24 cellular contexts compared by ENCODE assay signal in genomic region chr13:26989261-26990007, GRCh38.
A peak's percentile ranks its signal among the peaks of the same experiment; 100 is the strongest.
DNase-seq lines count a peak whose midpoint lies in the region; ATAC-seq, FAIRE-seq and TF ChIP-seq lines count a peak whose summit lies in the region.
"Had no signal": no experiment of that assay in that cellular context is flagged by ENCODE, and none has a peak within 500 bp of the region (broad histone marks: within the 10 kb centered on the region; RNA-seq: fewer than 3 reads in every experiment).

No MANE protein-coding gene starts in this region.

- no peak overlapping the region for H3K23ac ChIP-seq in H1 (ENCODE audit: insufficient read length)

- H3K4me3 Mint-ChIP-seq in nephron progenitor cell (peak overlapping the region; percentile 25), HFFc6 (no peak overlapping the region)
- no peak overlapping the region for H3K4me3 Mint-ChIP-seq in effector memory CD8-positive, alpha-beta T cell
- no peak overlapping the region for H3K4me3 Mint-ChIP-seq in CD4-positive, alpha-beta T cell
- H3K4me3 Mint-ChIP-seq: CD8-positive, alpha-beta T cell had no signal

- intact Hi-C loops in Panc1 (cut with micrococcal nuclease; ENCODE audit: unreplicated experiment) (loop anchor here (5.0 to 10.0 kb wide), 3 partner anchors 55 to 285 kb away; partner anchors contain the start of gene RASL11A), transverse colon (cut with DNase I; ENCODE audit: low total_unique reads) (loop anchor here (5.0 kb wide), 2 partner anchors 263 to 283 kb away; partner anchors contain the start of genes RASL11A and RPL21)
- intact Hi-C loops in CD4-positive, alpha-beta T cell (cut with DNase I, micrococcal nuclease): loop anchor here (2.0 to 5.0 kb wide), 2 partner anchors 211 to 283 kb away; partner anchors contain the start of gene RASL11A (in 2 of the 2)

- peaks cover 88% of the 10 kb centered on the region for H3K4me1 ChIP-seq in Panc1 (ENCODE audit: control insufficient read depth, insufficient read depth, low read length)
- no peaks in the 10 kb centered on the region for H3K4me1 ChIP-seq in H1 (replicated peaks in 1 of 4; ENCODE audit: control insufficient read depth in 3 of 4, insufficient read depth in 4 of 4, low read length in 3 of 4)
- peaks cover 6 to 29% (median 19%) of the 10 kb centered on the region in 4 donors for H3K4me1 ChIP-seq in transverse colon

- no peak overlapping the region for H3K4ac ChIP-seq in H1 (replicated peaks; ENCODE audit: insufficient read length, low read depth, low read length)

- H3K27me3 Mint-ChIP-seq in nephron progenitor cell (ENCODE audit: low read depth, poor library complexity) (peaks cover 14% of the 10 kb centered on the region), HFFc6 (ENCODE audit: insufficient read depth) (peaks cover 18% of the 10 kb centered on the region)
- H3K27me3 Mint-ChIP-seq in effector memory CD8-positive, alpha-beta T cell: peaks cover 14 to 64% of the 10 kb centered on the region in 2 donors
- peaks cover 24% of the 10 kb centered on the region for H3K27me3 Mint-ChIP-seq in CD4-positive, alpha-beta T cell

- no peak overlapping the region for H3K56ac ChIP-seq in H1 (replicated peaks; ENCODE audit: insufficient read length, low read depth, low read length)

- no peak overlapping the region for H2BK15ac ChIP-seq in H1 (ENCODE audit: low read length)

- H3K79me2 ChIP-seq in H1 (ENCODE audit: control insufficient read depth in 1 of 2, insufficient read depth in 2 of 2, low read length in 2 of 2): no peaks in the 10 kb centered on the region

- no peak for TF ChIP-seq POLR2A in H1 (IDR thresholded peaks at IDR 0.05; ENCODE audit: control extremely low read depth in 1 of 2, low read depth in 2 of 2, low read length in 2 of 2)
- no peak for TF ChIP-seq POLR2A in transverse colon (IDR thresholded peaks at IDR 0.05)

- H3K18ac ChIP-seq in H1 (ENCODE audit: extremely low read depth, low read length): no peak overlapping the region

- no peak for TF ChIP-seq CTCF in Panc1 (IDR thresholded peaks at IDR 0.05)
- TF ChIP-seq CTCF in H1 (IDR thresholded peaks at IDR 0.05; ENCODE audit: control extremely low read depth in 1 of 3, insufficient read depth in 1 of 3, low read depth in 1 of 3, low read length in 3 of 3): no peak
- no peak for TF ChIP-seq CTCF in nephron progenitor cell (IDR thresholded peaks at IDR 0.05)
- TF ChIP-seq CTCF in transverse colon (IDR thresholded peaks at IDR 0.05): no peak
- no peak for TF ChIP-seq CTCF in HFFc6 (IDR thresholded peaks at IDR 0.05)
- TF ChIP-seq CTCF in CD4-positive, alpha-beta T cell (IDR thresholded peaks at IDR 0.05): no peak

- H3K27me3 ChIP-seq in Panc1 (ENCODE audit: control insufficient read depth, insufficient read depth, low read length): no peaks in the 10 kb centered on the region
- H3K27me3 ChIP-seq in H1 (replicated peaks in 1 of 4; ENCODE audit: control insufficient read depth in 3 of 4, extremely low read depth in 1 of 4, insufficient read depth in 3 of 4, low read length in 3 of 4): no peaks in the 10 kb centered on the region
- H3K27me3 ChIP-seq in transverse colon: no peaks in the 10 kb centered on the region
- H3K27me3 ChIP-seq in CD4-positive, alpha-beta T cell (ENCODE audit: control insufficient read depth, insufficient read depth, low read length): no peaks in the 10 kb centered on the region
- H3K27me3 ChIP-seq: MG63 had no signal

- 88% methylated on average over 15 of the region's 15 CpGs; no CpG with 5 or more reads in 1 of the 2 experiments for WGBS in H1 (ENCODE audit: extremely low coverage in 1 of 2, insufficient coverage in 1 of 2, insufficient read length in 1 of 2, insufficient replicate concordance in 2 of 2, low coverage in 1 of 2, low lambda C conversion rate in 2 of 2, missing lambda C conversion rate in 1 of 2), 2 experiments
- 83 to 98% methylated on average over 7 to 15 of the region's 15 CpGs for WGBS in transverse colon (ENCODE audit: low coverage in 1 of 2), 2 donors

- no peak overlapping the region for H4K5ac ChIP-seq in H1 (ENCODE audit: insufficient read length, low read depth, low read length)

- H4K91ac ChIP-seq in H1 (replicated peaks; ENCODE audit: insufficient read length, low read length): no peak overlapping the region

- DNase-seq in Panc1 (ENCODE audit: low read depth, low spot score) (no peak), H1 (ENCODE audit: low read depth in 1 of 2, low spot score in 2 of 2) (no peak), nephron progenitor cell (no peak), transverse colon (peak; percentile 4), HFFc6 (no peak)
- DNase-seq in effector memory CD8-positive, alpha-beta T cell: no peak
- no peak for DNase-seq in CD4-positive, alpha-beta T cell
- DNase-seq: C1 segment of cervical spinal cord; CD8-positive, alpha-beta T cell; GF-D8; H7; KG1; MG63; NCI-H1048; NCI-H1417 treated with DMSO at 0.1 percent for 48 hours; NCI-H1694 treated with DMSO at 0.1 percent for 48 hours; NCI-H2081; NCI-H226; NCI-H510A; NCI-H69; SIG-M5; SW 1271 had no signal

- H3K9me3 ChIP-seq in Panc1 (ENCODE audit: control insufficient read depth, insufficient read depth, low read depth, low read length): no peaks in the 10 kb centered on the region
- no peaks in the 10 kb centered on the region for H3K9me3 ChIP-seq in H1 (ENCODE audit: insufficient read depth in 2 of 2, low read depth in 1 of 2, low read length in 1 of 2)
- no peaks in the 10 kb centered on the region for H3K9me3 ChIP-seq in transverse colon
- H3K9me3 ChIP-seq in CD4-positive, alpha-beta T cell (ENCODE audit: control insufficient read depth, low read length): no peaks in the 10 kb centered on the region
- H3K9me3 ChIP-seq: MG63 had no signal

- H2BK20ac ChIP-seq in H1 (ENCODE audit: low read length): no peak overlapping the region

- no peaks in the 10 kb centered on the region for H3K23me2 ChIP-seq in H1 (ENCODE audit: low read depth, low read length)

- H2BK12ac ChIP-seq in H1 (ENCODE audit: low read depth, low read length): no peak overlapping the region

- H3K9me3 Mint-ChIP-seq in nephron progenitor cell (no peaks in the 10 kb centered on the region), HFFc6 (no peaks in the 10 kb centered on the region)
- H3K9me3 Mint-ChIP-seq in effector memory CD8-positive, alpha-beta T cell: no peaks in the 10 kb centered on the region
- H3K9me3 Mint-ChIP-seq in CD4-positive, alpha-beta T cell: no peaks in the 10 kb centered on the region
- H3K9me3 Mint-ChIP-seq: CD8-positive, alpha-beta T cell had no signal

- TF ChIP-seq RAD21 in H1 (IDR thresholded peaks at IDR 0.05 in 1 of 2, conservative IDR thresholded peaks at IDR 0.05 in 1 of 2; ENCODE audit: low read depth in 2 of 2, low read length in 2 of 2): no peak

- H3K36me3 ChIP-seq in Panc1 (ENCODE audit: control insufficient read depth, insufficient read depth, low read length) (no peaks in the 10 kb centered on the region), H1 (ENCODE audit: control insufficient read depth in 2 of 4, insufficient read depth in 4 of 4, low read length in 3 of 4) (no peaks in the 10 kb centered on the region), transverse colon (no peaks in the 10 kb centered on the region)
- H3K36me3 ChIP-seq: MG63 had no signal

- no peak overlapping the region for H3K4me3 ChIP-seq in Panc1 (ENCODE audit: low read depth in 2 of 2, low read length in 2 of 2)
- no peak overlapping the region for H3K4me3 ChIP-seq in H1 (ENCODE audit: extremely low read depth in 1 of 4, insufficient read depth in 2 of 4, low read depth in 3 of 4, low read length in 4 of 4)
- H3K4me3 ChIP-seq in transverse colon: no peak overlapping the region
- H3K4me3 ChIP-seq: MG63, SK-N-MC had no signal

- no peak for FAIRE-seq in H1 (lab: Jason Lieb, UNC)
- FAIRE-seq: GM12892 had no signal

- H3K27ac ChIP-seq in Panc1 (ENCODE audit: low read length) (peak overlapping the region; percentile 100), H1 (ENCODE audit: low read depth, low read length) (no peak overlapping the region), transverse colon (no peak overlapping the region)
- no peak overlapping the region for H3K27ac ChIP-seq in CD4-positive, alpha-beta T cell (ENCODE audit: low read depth, low read length)
- H3K27ac ChIP-seq: SK-N-MC had no signal

- no peak for ATAC-seq in Panc1
- ATAC-seq in effector memory CD8-positive, alpha-beta T cell (replicated peaks): no peak
- ATAC-seq in CD4-positive, alpha-beta T cell (ENCODE audit: poor library complexity): no peak
- ATAC-seq: CD8-positive, alpha-beta T cell had no signal

- CTCF ChIA-PET in Panc1 (lab: Charles Lee) (no interaction called here), H1 (lab: Charles Lee; ENCODE audit: partially characterized antibody) (interaction anchor here (0.7 to 8.6 kb wide), 7 partner anchors 12 to 371 kb away, joined by 3 to 164 read pairs (median 5); no protein-coding TSS in a partner anchor)
- CTCF ChIA-PET in CD4-positive, alpha-beta T cell (lab: Charles Lee): interaction anchor here (1.2 to 1.8 kb wide), 2 partner anchors 370 to 837 kb away, joined by 3 to 6 read pairs; no protein-coding TSS in a partner anchor

- peak overlapping the region; percentile 94 for H3K27ac Mint-ChIP-seq in nephron progenitor cell
- H3K27ac Mint-ChIP-seq in HFFc6: no peak overlapping the region
- H3K27ac Mint-ChIP-seq in effector memory CD8-positive, alpha-beta T cell: no peak overlapping the region
- H3K27ac Mint-ChIP-seq in CD4-positive, alpha-beta T cell: no peak overlapping the region
- H3K27ac Mint-ChIP-seq: CD8-positive, alpha-beta T cell had no signal

- no peak overlapping the region; the same call in 1 of the 2 replicates for H2BK5ac ChIP-seq in H1 (ENCODE audit: low read depth, low read length)

- peak overlapping the region; percentile 9; the same call in 1 of the 2 replicates for H4K8ac ChIP-seq in H1 (ENCODE audit: extremely low read depth, insufficient read depth, low read length)

- TF ChIP-seq EP300 in H1 (IDR thresholded peaks at IDR 0.05; ENCODE audit: borderline replicate concordance in 1 of 2, low read depth in 2 of 2, low read length in 2 of 2): no peak
- no peak for TF ChIP-seq EP300 in transverse colon (IDR thresholded peaks at IDR 0.05; ENCODE audit: low read depth)

- H4K20me1 ChIP-seq in H1 (replicated peaks in 1 of 2; ENCODE audit: control insufficient read depth in 1 of 2, insufficient read depth in 2 of 2, low read length in 2 of 2): no peaks in the 10 kb centered on the region

- no peaks in the 10 kb centered on the region for H3K36me3 Mint-ChIP-seq in nephron progenitor cell (ENCODE audit: low read depth)
- no peaks in the 10 kb centered on the region for H3K36me3 Mint-ChIP-seq in HFFc6 (ENCODE audit: low read depth)
- no peaks in the 10 kb centered on the region for H3K36me3 Mint-ChIP-seq in effector memory CD8-positive, alpha-beta T cell (ENCODE audit: insufficient read depth)
- H3K36me3 Mint-ChIP-seq in CD4-positive, alpha-beta T cell (ENCODE audit: low read depth): no peaks in the 10 kb centered on the region
- H3K36me3 Mint-ChIP-seq: CD8-positive, alpha-beta T cell had no signal

- no peak overlapping the region for H3K14ac ChIP-seq in H1 (ENCODE audit: insufficient read length)

- no peak overlapping the region for H3K4me2 ChIP-seq in H1 (ENCODE audit: insufficient read depth in 1 of 2, low read depth in 2 of 2, low read length in 2 of 2)

- no TSS peak for BruUV-seq in Panc1 (replicated peaks; lab: Mats Ljungman, UMichigan)

- in situ Hi-C loops in Panc1 (cut with HindIII; ENCODE audit: low pct_unique_long_range_greater_than_20kb, low sequenced_read_pairs) (no loop called here), transverse colon (cut with MboI; ENCODE audit: low pct_ligation_motif_present in 1 of 4, low pct_unique_long_range_greater_than_20kb in 1 of 4, low sequenced_read_pairs in 3 of 4) (loop anchor here (5.0 to 25.0 kb wide), 7 partner anchors 173 to 998 kb away; partner anchors contain the start of genes RASL11A (in 2 of the 4), RPL21 (in 1 of the 4), URAD (in 1 of the 4) and USP12 (in 1 of the 4))

- POLR2A ChIA-PET in Panc1 (lab: Charles Lee) (no interaction called here), H1 (lab: Charles Lee; ENCODE audit: partially characterized antibody) (interaction anchor here (0.6 kb wide), 1 partner anchor 35 kb away, joined by 4 read pairs; no protein-coding TSS in a partner anchor)
- POLR2A ChIA-PET in CD4-positive, alpha-beta T cell (lab: Charles Lee): no interaction called here

- no peak overlapping the region for H2AK5ac ChIP-seq in H1 (ENCODE audit: low read depth, low read length)

- H3K79me1 ChIP-seq in H1 (ENCODE audit: low read depth, low read length): no peaks in the 10 kb centered on the region

- H3K9ac ChIP-seq in H1 (replicated peaks in 1 of 4; ENCODE audit: extremely low read depth in 1 of 4, low read depth in 3 of 4, low read length in 3 of 4): no peak overlapping the region; a peak in 1 of 7 replicates

- no peak overlapping the region for H2BK120ac ChIP-seq in H1 (replicated peaks; ENCODE audit: low read depth, low read length)

- H3K4me1 Mint-ChIP-seq in nephron progenitor cell (peaks cover 52% of the 10 kb centered on the region), HFFc6 (ENCODE audit: low read depth) (peaks cover 26% of the 10 kb centered on the region)
- H3K4me1 Mint-ChIP-seq in effector memory CD8-positive, alpha-beta T cell (ENCODE audit: low read depth in 2 of 2): no peaks in the 10 kb centered on the region
- no peaks in the 10 kb centered on the region for H3K4me1 Mint-ChIP-seq in CD4-positive, alpha-beta T cell (ENCODE audit: low read depth)

- H2AFZ ChIP-seq in H1 (ENCODE audit: low read length): no peak overlapping the region
